ENCODE assay signal across 21 cellular contexts in the genomic region with DNA sequence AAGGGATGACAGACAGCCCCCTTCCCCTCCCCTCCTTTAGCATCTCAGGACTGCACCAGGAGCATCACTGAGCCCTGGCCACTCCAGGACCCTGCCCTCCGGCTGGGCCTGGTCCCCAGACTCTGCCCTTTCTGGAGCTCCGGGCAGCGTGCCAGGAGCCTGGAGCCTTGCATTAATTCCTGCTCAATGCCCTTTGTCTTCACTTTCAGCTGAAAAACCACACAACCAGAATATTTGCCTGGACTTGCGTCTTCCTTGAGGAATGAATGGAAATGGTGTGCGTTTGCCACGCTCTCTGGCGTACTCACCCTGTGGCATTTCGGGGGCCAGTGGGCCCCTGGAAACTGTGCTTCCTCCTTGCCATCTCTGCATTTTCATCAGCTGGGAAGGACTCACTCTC. TPM values are rescaled to one million over a fixed set of nuclear protein-coding genes. Genes with fewer than 3 reads are reported as not detected.
A peak's percentile ranks its signal among the peaks of the same experiment; 100 is the strongest.
DNase-seq lines count a peak whose midpoint lies in the region; ATAC-seq and TF ChIP-seq lines count a peak whose summit lies in the region.
"Had no signal": no experiment of that assay in that cellular context is flagged by ENCODE, and none has a peak within 500 bp of the region (broad histone marks: within the 10 kb centered on the region; RNA-seq: fewer than 3 reads in every experiment).

No MANE protein-coding gene starts in this region.

- in situ Hi-C loops in ACHN (cut with HindIII; ENCODE audit: low pct_ligation_motif_present, low pct_unique_long_range_greater_than_20kb, low sequenced_read_pairs) = no loop called here

- no peak overlapping the region for H3K4me3 Mint-ChIP-seq in activated T-helper 1 cell treated with anti-CD3 and anti-CD28 coated beads, Interleukin-12 subunit alpha, Interleukin-12 subunit beta, Interleukin-2, Interleukin-4 antibody, amounts not matched to agents 30 ng/mL and 10 ng/mL and 1 ng/mL, durations not matched to agents 14 hours and 24 hours and 36 hours
- H3K4me3 Mint-ChIP-seq: activated naive CD8-positive, alpha-beta T cell treated with anti-CD3 and anti-CD28 coated beads, Interleukin-2, amount 10 ng/mL, durations not matched to agents 7 days and 5 days; natural killer cell treated with Interleukin-12 subunit alpha and Interleukin-12 subunit beta and Interleukin-15 and Interleukin-18, amount 100 ng/mL, for 72 hours; stimulated activated effector memory CD8-positive, alpha-beta T cell treated with anti-CD3 and anti-CD28 coated beads, Interleukin-12 subunit alpha, Interleukin-12 subunit beta, amount 100 ng/mL, for 72 hours; WTC11 had no signal

- no peaks in the 10 kb centered on the region for H3K4me1 Mint-ChIP-seq in activated T-helper 1 cell treated with anti-CD3 and anti-CD28 coated beads, Interleukin-12 subunit alpha, Interleukin-12 subunit beta, Interleukin-2, Interleukin-4 antibody, amounts not matched to agents 30 ng/mL and 10 ng/mL and 1 ng/mL, durations not matched to agents 14 hours and 24 hours and 36 hours (ENCODE audit: low read depth)
- H3K4me1 Mint-ChIP-seq: IgD-negative memory B cell; stimulated activated effector memory CD8-positive, alpha-beta T cell treated with anti-CD3 and anti-CD28 coated beads, Interleukin-12 subunit alpha, Interleukin-12 subunit beta, amount 100 ng/mL, for 72 hours had no signal

- no peak; the same call in 2 of the 3 replicates for ATAC-seq in SK-N-SH treated with all-trans-retinoic acid at 6 μM for 48 hours
- ATAC-seq: heart right ventricle; left lung; natural killer cell treated with Interleukin-12 subunit alpha and Interleukin-12 subunit beta and Interleukin-15 and Interleukin-18, amount 100 ng/mL, for 72 hours; PC-3; stimulated activated effector memory CD8-positive, alpha-beta T cell treated with anti-CD3 and anti-CD28 coated beads, Interleukin-12 subunit alpha, Interleukin-12 subunit beta, amount 100 ng/mL, for 72 hours; upper lobe of right lung; WTC11 had no signal

- peaks cover 9% of the 10 kb centered on the region for H3K9me3 Mint-ChIP-seq in activated T-helper 1 cell treated with anti-CD3 and anti-CD28 coated beads, Interleukin-12 subunit alpha, Interleukin-12 subunit beta, Interleukin-2, Interleukin-4 antibody, amounts not matched to agents 30 ng/mL and 10 ng/mL and 1 ng/mL, durations not matched to agents 14 hours and 24 hours and 36 hours

- H3K27ac Mint-ChIP-seq in activated T-helper 1 cell treated with anti-CD3 and anti-CD28 coated beads, Interleukin-12 subunit alpha, Interleukin-12 subunit beta, Interleukin-2, Interleukin-4 antibody, amounts not matched to agents 30 ng/mL and 10 ng/mL and 1 ng/mL, durations not matched to agents 14 hours and 24 hours and 36 hours = no peak overlapping the region
- H3K27ac Mint-ChIP-seq: activated naive CD8-positive, alpha-beta T cell treated with anti-CD3 and anti-CD28 coated beads, Interleukin-2, amount 10 ng/mL, durations not matched to agents 7 days and 5 days; natural killer cell treated with Interleukin-12 subunit alpha and Interleukin-12 subunit beta and Interleukin-15 and Interleukin-18, amount 100 ng/mL, for 72 hours; stimulated activated effector memory CD8-positive, alpha-beta T cell treated with anti-CD3 and anti-CD28 coated beads, Interleukin-12 subunit alpha, Interleukin-12 subunit beta, amount 100 ng/mL, for 72 hours; WTC11 had no signal

- TF ChIP-seq CTCF in GM10266 (IDR thresholded peaks at IDR 0.05; ENCODE audit: control insufficient read depth, insufficient read depth, low read depth, missing control alignments) = no peak

- H3K27me3 Mint-ChIP-seq in activated T-helper 1 cell treated with anti-CD3 and anti-CD28 coated beads, Interleukin-12 subunit alpha, Interleukin-12 subunit beta, Interleukin-2, Interleukin-4 antibody, amounts not matched to agents 30 ng/mL and 10 ng/mL and 1 ng/mL, durations not matched to agents 14 hours and 24 hours and 36 hours (ENCODE audit: insufficient read depth) = peaks cover 11% of the 10 kb centered on the region

- peak; percentile 26 for DNase-seq in COLO829 (ENCODE audit: low spot score)
- DNase-seq in M059J (ENCODE audit: low read depth) = peak; percentile 68
- peak; percentile 11 for DNase-seq in iris pigment epithelial cell (ENCODE audit: low read depth)
- no peak for DNase-seq in activated T-helper 1 cell treated with anti-CD3 and anti-CD28 coated beads, Interleukin-12 subunit alpha, Interleukin-12 subunit beta, Interleukin-2, Interleukin-4 antibody, amounts not matched to agents 30 ng/mL and 10 ng/mL and 1 ng/mL, durations not matched to agents 14 hours and 24 hours and 36 hours (ENCODE audit: low spot score)
- no peak for DNase-seq in ACHN
- no peak for DNase-seq in GM10266 (ENCODE audit: extremely low spot score)
- no peak for DNase-seq in AG08396 (ENCODE audit: low spot score)
- DNase-seq: activated CD8-positive, alpha-beta memory T cell treated with anti-CD3 and anti-CD28 coated beads, Interleukin-2, amount 50 U/mL, for 48 hours; activated naive CD8-positive, alpha-beta T cell treated with anti-CD3 and anti-CD28 coated beads, Interleukin-2, amount 10 ng/mL, durations not matched to agents 7 days and 5 days; erythroblast; heart right ventricle; PC-3; sigmoid colon; stimulated activated CD4-positive, alpha-beta T cell treated with anti-CD3 and anti-CD28 coated beads, Interleukin-4, amount 100 ng/mL, for 4 hours; upper lobe of right lung had no signal

- H3K36me3 Mint-ChIP-seq in activated T-helper 1 cell treated with anti-CD3 and anti-CD28 coated beads, Interleukin-12 subunit alpha, Interleukin-12 subunit beta, Interleukin-2, Interleukin-4 antibody, amounts not matched to agents 30 ng/mL and 10 ng/mL and 1 ng/mL, durations not matched to agents 14 hours and 24 hours and 36 hours (ENCODE audit: low read depth) = no peaks in the 10 kb centered on the region
- H3K36me3 Mint-ChIP-seq: activated naive CD8-positive, alpha-beta T cell treated with anti-CD3 and anti-CD28 coated beads, Interleukin-2, amount 10 ng/mL, durations not matched to agents 7 days and 5 days; stimulated activated effector memory CD8-positive, alpha-beta T cell treated with anti-CD3 and anti-CD28 coated beads, Interleukin-12 subunit alpha, Interleukin-12 subunit beta, amount 100 ng/mL, for 72 hours had no signal

- intact Hi-C loops in activated T-helper 1 cell treated with anti-CD3 and anti-CD28 coated beads, Interleukin-12 subunit alpha, Interleukin-12 subunit beta, Interleukin-2, Interleukin-4 antibody, amounts not matched to agents 30 ng/mL and 10 ng/mL and 1 ng/mL, durations not matched to agents 14 hours and 24 hours and 36 hours (cut with micrococcal nuclease) = no loop called here

TF ChIP-seq in SK-N-SH treated with all-trans-retinoic acid at 6 μM for 48 hours, 23 proteins besides CTCF, POLR2A, EP300 and RAD21:
- TF ChIP-seq TCF4 (CRISPR knock-in tag; IDR thresholded peaks at IDR 0.05; ENCODE audit: borderline replicate concordance) = peak; percentile 54; the same call in 1 of the 2 replicates
- TF ChIP-seq TOX (CRISPR knock-in tag; IDR thresholded peaks at IDR 0.05; ENCODE audit: borderline replicate concordance) = no peak

RNA-seq across cellular contexts. Expression of a gene that starts 8.5 kb away (rescaled TPM):
- 2.4 and 3.8 TPM in 2 replicates for total RNA-seq in M059J (2014; rRNA removed; shearing (Covaris generic))
- not detected in 2 replicates for total RNA-seq in activated T-helper 1 cell treated with anti-CD3 and anti-CD28 coated beads, Interleukin-12 subunit alpha, Interleukin-12 subunit beta, Interleukin-2, Interleukin-4 antibody, amounts not matched to agents 30 ng/mL and 10 ng/mL and 1 ng/mL, durations not matched to agents 14 hours and 24 hours and 36 hours
- total RNA-seq: activated naive CD8-positive, alpha-beta T cell treated with anti-CD3 and anti-CD28 coated beads, Interleukin-2, amount 10 ng/mL, durations not matched to agents 7 days and 5 days; natural killer cell treated with Interleukin-12 subunit alpha and Interleukin-12 subunit beta and Interleukin-15 and Interleukin-18, amount 100 ng/mL, for 72 hours; PC-3 had no signal

Comparison
In these comparisons a context has a peak if more than half of its experiments do, and no peak if none do; other contexts are left out.
1. DNase-seq: peak in COLO829 (single experiment), M059J (single experiment) and iris pigment epithelial cell (single experiment); none in activated T-helper 1 cell treated with anti-CD3 and anti-CD28 coated beads, Interleukin-12 subunit alpha, Interleukin-12 subunit beta, Interleukin-2, Interleukin-4 antibody, amounts not matched to agents 30 ng/mL and 10 ng/mL and 1 ng/mL, durations not matched to agents 14 hours and 24 hours and 36 hours (single experiment), ACHN (single experiment), GM10266 (single experiment) and AG08396 (single experiment).